1 cellular context compared by ENCODE assay signal in the genomic region with DNA sequence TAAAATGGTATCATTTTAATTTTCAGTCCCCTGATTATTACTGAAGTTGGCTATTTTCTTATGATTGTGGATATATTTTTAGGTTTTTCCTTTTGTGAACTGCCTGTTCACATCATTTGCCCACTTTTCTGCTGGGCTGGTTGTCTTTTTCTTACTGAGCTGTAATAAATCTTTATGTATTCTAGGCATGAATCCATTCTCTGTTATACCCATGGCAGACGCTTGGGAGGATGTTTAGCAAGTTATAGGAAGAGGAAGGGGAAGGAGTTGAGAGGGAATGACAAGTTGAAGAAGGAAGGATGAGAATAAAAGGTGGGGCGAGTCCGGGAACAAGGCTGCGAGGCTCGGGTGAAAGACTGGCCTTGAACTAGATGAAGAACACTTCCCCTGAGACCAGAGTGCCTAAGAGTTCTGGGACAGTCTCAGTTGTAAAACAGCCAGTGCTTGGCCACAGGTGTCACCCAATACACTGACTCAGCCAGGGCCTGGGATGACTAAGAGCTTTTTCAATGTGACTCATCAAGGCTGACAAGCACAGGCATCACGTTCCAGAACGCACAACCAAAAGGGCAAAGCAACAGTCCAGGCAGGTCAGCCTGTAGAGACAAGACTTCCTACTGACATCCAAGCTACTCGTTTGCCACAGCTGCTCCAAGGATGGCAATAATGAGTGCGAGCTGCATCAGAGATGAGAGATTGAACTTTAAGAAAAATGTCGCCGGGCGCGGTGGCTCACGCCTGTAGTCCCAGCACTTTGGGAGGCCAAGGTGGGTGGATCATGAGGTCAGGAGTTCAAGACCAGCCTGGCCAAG.
TF ChIP-seq lines count a peak whose summit lies in the region.

No MANE protein-coding gene starts in this region.

TF ChIP-seq in GM12878, 131 proteins besides CTCF, POLR2A, EP300 and RAD21 (continued from another document):
- no peak for TF ChIP-seq POLR2AphosphoS2 (IDR thresholded peaks at IDR 0.05; ENCODE audit: low read depth, low read length)
- TF ChIP-seq WRNIP1 (IDR thresholded peaks at IDR 0.05; ENCODE audit: borderline replicate concordance, low read depth, low read length) = no peak
- TF ChIP-seq, protein P1, sequence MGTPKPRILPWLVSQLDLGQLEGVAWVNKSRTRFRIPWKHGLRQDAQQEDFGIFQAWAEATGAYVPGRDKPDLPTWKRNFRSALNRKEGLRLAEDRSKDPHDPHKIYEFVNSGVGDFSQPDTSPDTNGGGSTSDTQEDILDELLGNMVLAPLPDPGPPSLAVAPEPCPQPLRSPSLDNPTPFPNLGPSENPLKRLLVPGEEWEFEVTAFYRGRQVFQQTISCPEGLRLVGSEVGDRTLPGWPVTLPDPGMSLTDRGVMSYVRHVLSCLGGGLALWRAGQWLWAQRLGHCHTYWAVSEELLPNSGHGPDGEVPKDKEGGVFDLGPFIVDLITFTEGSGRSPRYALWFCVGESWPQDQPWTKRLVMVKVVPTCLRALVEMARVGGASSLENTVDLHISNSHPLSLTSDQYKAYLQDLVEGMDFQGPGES (IDR thresholded peaks at IDR 0.05) = no peak
- TF ChIP-seq NR2C2 (IDR thresholded peaks at IDR 0.05; ENCODE audit: borderline replicate concordance, control insufficient read depth, insufficient read length, low read depth) = no peak
- TF ChIP-seq MEF2A (IDR thresholded peaks at IDR 0.05; ENCODE audit: insufficient read depth, low read depth, low read length) = peak; percentile 69; the same call in 1 of the 2 replicates
- TF ChIP-seq, protein P2, sequence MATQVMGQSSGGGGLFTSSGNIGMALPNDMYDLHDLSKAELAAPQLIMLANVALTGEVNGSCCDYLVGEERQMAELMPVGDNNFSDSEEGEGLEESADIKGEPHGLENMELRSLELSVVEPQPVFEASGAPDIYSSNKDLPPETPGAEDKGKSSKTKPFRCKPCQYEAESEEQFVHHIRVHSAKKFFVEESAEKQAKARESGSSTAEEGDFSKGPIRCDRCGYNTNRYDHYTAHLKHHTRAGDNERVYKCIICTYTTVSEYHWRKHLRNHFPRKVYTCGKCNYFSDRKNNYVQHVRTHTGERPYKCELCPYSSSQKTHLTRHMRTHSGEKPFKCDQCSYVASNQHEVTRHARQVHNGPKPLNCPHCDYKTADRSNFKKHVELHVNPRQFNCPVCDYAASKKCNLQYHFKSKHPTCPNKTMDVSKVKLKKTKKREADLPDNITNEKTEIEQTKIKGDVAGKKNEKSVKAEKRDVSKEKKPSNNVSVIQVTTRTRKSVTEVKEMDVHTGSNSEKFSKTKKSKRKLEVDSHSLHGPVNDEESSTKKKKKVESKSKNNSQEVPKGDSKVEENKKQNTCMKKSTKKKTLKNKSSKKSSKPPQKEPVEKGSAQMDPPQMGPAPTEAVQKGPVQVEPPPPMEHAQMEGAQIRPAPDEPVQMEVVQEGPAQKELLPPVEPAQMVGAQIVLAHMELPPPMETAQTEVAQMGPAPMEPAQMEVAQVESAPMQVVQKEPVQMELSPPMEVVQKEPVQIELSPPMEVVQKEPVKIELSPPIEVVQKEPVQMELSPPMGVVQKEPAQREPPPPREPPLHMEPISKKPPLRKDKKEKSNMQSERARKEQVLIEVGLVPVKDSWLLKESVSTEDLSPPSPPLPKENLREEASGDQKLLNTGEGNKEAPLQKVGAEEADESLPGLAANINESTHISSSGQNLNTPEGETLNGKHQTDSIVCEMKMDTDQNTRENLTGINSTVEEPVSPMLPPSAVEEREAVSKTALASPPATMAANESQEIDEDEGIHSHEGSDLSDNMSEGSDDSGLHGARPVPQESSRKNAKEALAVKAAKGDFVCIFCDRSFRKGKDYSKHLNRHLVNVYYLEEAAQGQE (IDR thresholded peaks at IDR 0.05; ENCODE audit: low read depth, low read length) = no peak
- no peak for TF ChIP-seq SMC3 (IDR thresholded peaks at IDR 0.05; ENCODE audit: borderline replicate concordance, low read length)
- TF ChIP-seq KLF5 (IDR thresholded peaks at IDR 0.05; ENCODE audit: partially characterized antibody) = no peak
- TF ChIP-seq, protein P3, sequence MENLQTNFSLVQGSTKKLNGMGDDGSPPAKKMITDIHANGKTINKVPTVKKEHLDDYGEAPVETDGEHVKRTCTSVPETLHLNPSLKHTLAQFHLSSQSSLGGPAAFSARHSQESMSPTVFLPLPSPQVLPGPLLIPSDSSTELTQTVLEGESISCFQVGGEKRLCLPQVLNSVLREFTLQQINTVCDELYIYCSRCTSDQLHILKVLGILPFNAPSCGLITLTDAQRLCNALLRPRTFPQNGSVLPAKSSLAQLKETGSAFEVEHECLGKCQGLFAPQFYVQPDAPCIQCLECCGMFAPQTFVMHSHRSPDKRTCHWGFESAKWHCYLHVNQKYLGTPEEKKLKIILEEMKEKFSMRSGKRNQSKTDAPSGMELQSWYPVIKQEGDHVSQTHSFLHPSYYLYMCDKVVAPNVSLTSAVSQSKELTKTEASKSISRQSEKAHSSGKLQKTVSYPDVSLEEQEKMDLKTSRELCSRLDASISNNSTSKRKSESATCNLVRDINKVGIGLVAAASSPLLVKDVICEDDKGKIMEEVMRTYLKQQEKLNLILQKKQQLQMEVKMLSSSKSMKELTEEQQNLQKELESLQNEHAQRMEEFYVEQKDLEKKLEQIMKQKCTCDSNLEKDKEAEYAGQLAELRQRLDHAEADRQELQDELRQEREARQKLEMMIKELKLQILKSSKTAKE (IDR thresholded peaks at IDR 0.05; ENCODE audit: low read depth, poor library complexity, severe bottlenecking) = peak; percentile 69
- TF ChIP-seq GATAD2B (conservative IDR thresholded peaks at IDR 0.05; ENCODE audit: low read depth) = no peak
- peak; percentile 100 for TF ChIP-seq JUNB (IDR thresholded peaks at IDR 0.05)
- TF ChIP-seq MXI1 (IDR thresholded peaks at IDR 0.05; ENCODE audit: low read depth, low read length) = no peak
- no peak for TF ChIP-seq ZZZ3 (IDR thresholded peaks at IDR 0.05; ENCODE audit: control insufficient read depth, insufficient read length, low read depth)
- TF ChIP-seq BCL11A (IDR thresholded peaks at IDR 0.05; ENCODE audit: low read depth, low read length) = peak; percentile 95; the same call in 1 of the 2 replicates
- peak; percentile 100 for TF ChIP-seq IRF4 (IDR thresholded peaks at IDR 0.05; ENCODE audit: low read depth, low read length)
- TF ChIP-seq TCF3 (IDR thresholded peaks at IDR 0.05; ENCODE audit: borderline replicate concordance, insufficient read depth, low read depth, low read length) = peak; percentile 98
- TF ChIP-seq CREB1 (IDR thresholded peaks at IDR 0.05; ENCODE audit: low read depth) = peak; percentile 62
- no peak for TF ChIP-seq NRF1 (conservative IDR thresholded peaks at IDR 0.05; ENCODE audit: low read depth, low read length)
- peak; percentile 84; the same call in 1 of the 2 replicates for TF ChIP-seq NFIC (IDR thresholded peaks at IDR 0.05; ENCODE audit: low read depth, low read length)
- no peak for TF ChIP-seq CHD4 (IDR thresholded peaks at IDR 0.05)
- TF ChIP-seq KAT2A (conservative IDR thresholded peaks at IDR 0.05; ENCODE audit: control insufficient read depth, low read depth, low read length) = no peak
